ENCODE assay signal across 14 cellular contexts in the genomic region with DNA sequence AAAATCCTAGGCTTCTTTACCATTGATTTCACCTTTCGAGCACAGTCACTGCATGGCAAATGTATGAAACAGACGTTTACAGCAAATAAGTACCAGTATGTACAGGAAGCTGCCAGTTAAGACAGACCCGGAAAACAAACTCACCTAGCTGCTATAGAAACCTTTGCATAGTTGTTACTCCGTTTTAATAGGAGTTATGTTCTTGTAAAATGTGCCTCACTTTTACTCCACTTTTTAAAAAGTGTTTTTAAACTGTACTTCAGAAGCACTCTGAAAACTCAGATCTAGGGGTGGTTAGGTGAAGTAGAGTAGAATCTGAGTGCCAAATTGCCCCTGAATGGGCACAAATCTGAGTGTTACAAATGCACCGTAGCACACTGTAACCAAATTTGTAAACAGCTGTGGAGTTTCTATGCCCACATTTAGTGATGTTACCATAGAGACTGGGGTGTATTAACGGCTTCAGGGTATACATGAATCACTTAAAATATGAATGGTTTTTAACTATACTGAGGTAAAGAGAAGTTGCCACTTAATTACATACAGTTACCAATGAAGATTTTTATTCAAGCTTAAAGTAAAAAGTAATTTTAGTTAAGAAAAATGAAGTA. TPM values are rescaled to one million over a fixed set of nuclear protein-coding genes. Genes with fewer than 3 reads are reported as not detected.
DNase-seq lines count a peak whose midpoint lies in the region; ATAC-seq and TF ChIP-seq lines count a peak whose summit lies in the region.
"Had no signal": no experiment of that assay in that cellular context is flagged by ENCODE, and none has a peak within 500 bp of the region (broad histone marks: within the 10 kb centered on the region; RNA-seq: fewer than 3 reads in every experiment).

No MANE protein-coding gene starts in this region.

- peaks cover 39% of the 10 kb centered on the region for H3K4me1 Mint-ChIP-seq in activated T-helper 1 cell treated with anti-CD3 and anti-CD28 coated beads, Interleukin-12 subunit alpha, Interleukin-12 subunit beta, Interleukin-2, Interleukin-4 antibody, amounts not matched to agents 30 ng/mL and 10 ng/mL and 1 ng/mL, durations not matched to agents 14 hours and 24 hours and 36 hours (ENCODE audit: low read depth)
- H3K4me1 Mint-ChIP-seq in natural killer cell (peaks cover 16 to 26% of the 10 kb centered on the region in 2 donors), chondrocyte (ENCODE audit: low read depth) (peaks cover 34% of the 10 kb centered on the region)

- peaks cover 51% of the 10 kb centered on the region for H3K36me3 Mint-ChIP-seq in activated T-helper 1 cell treated with anti-CD3 and anti-CD28 coated beads, Interleukin-12 subunit alpha, Interleukin-12 subunit beta, Interleukin-2, Interleukin-4 antibody, amounts not matched to agents 30 ng/mL and 10 ng/mL and 1 ng/mL, durations not matched to agents 14 hours and 24 hours and 36 hours (ENCODE audit: low read depth)
- H3K36me3 Mint-ChIP-seq in natural killer cell (no peaks in the 10 kb centered on the region), chondrocyte (ENCODE audit: low read depth) (peaks cover 21% of the 10 kb centered on the region)

- intact Hi-C loops in activated T-helper 1 cell treated with anti-CD3 and anti-CD28 coated beads, Interleukin-12 subunit alpha, Interleukin-12 subunit beta, Interleukin-2, Interleukin-4 antibody, amounts not matched to agents 30 ng/mL and 10 ng/mL and 1 ng/mL, durations not matched to agents 14 hours and 24 hours and 36 hours (cut with micrococcal nuclease): loop anchor here (2.0 kb wide), 1 partner anchor 37 kb away; no protein-coding TSS in a partner anchor
- intact Hi-C loops in natural killer cell (cut with micrococcal nuclease): no loop called here
- intact Hi-C loops in posterior cingulate gyrus (cut with DNase I): no loop called here

- TF ChIP-seq CTCF in natural killer cell (IDR thresholded peaks at IDR 0.05) (no peak), chondrocyte (IDR thresholded peaks at IDR 0.05) (no peak)

- no peak overlapping the region for H3K27ac Mint-ChIP-seq in activated T-helper 1 cell treated with anti-CD3 and anti-CD28 coated beads, Interleukin-12 subunit alpha, Interleukin-12 subunit beta, Interleukin-2, Interleukin-4 antibody, amounts not matched to agents 30 ng/mL and 10 ng/mL and 1 ng/mL, durations not matched to agents 14 hours and 24 hours and 36 hours
- H3K27ac Mint-ChIP-seq in natural killer cell: peak overlapping the region; percentile 30 to 70
- H3K27ac Mint-ChIP-seq in chondrocyte (ENCODE audit: unreplicated experiment): no peak overlapping the region
- H3K27ac Mint-ChIP-seq: type B pancreatic cell had no signal

- H3K27me3 Mint-ChIP-seq in activated T-helper 1 cell treated with anti-CD3 and anti-CD28 coated beads, Interleukin-12 subunit alpha, Interleukin-12 subunit beta, Interleukin-2, Interleukin-4 antibody, amounts not matched to agents 30 ng/mL and 10 ng/mL and 1 ng/mL, durations not matched to agents 14 hours and 24 hours and 36 hours (ENCODE audit: insufficient read depth): no peaks in the 10 kb centered on the region
- H3K27me3 Mint-ChIP-seq in natural killer cell (ENCODE audit: low read depth in 2 of 2) (no peaks in the 10 kb centered on the region), chondrocyte (ENCODE audit: low read depth) (no peaks in the 10 kb centered on the region)
- H3K27me3 Mint-ChIP-seq: type B pancreatic cell had no signal

- peak overlapping the region; percentile 22 for H3K4me3 ChIP-seq in Jurkat, Clone E6-1 (ENCODE audit: low read length)

- H3K4me3 Mint-ChIP-seq in activated T-helper 1 cell treated with anti-CD3 and anti-CD28 coated beads, Interleukin-12 subunit alpha, Interleukin-12 subunit beta, Interleukin-2, Interleukin-4 antibody, amounts not matched to agents 30 ng/mL and 10 ng/mL and 1 ng/mL, durations not matched to agents 14 hours and 24 hours and 36 hours: peak overlapping the region; percentile 5
- H3K4me3 Mint-ChIP-seq in natural killer cell (no peak overlapping the region), chondrocyte (ENCODE audit: unreplicated experiment) (no peak overlapping the region)
- H3K4me3 Mint-ChIP-seq: type B pancreatic cell had no signal

- no peaks in the 10 kb centered on the region for H3K9me3 Mint-ChIP-seq in activated T-helper 1 cell treated with anti-CD3 and anti-CD28 coated beads, Interleukin-12 subunit alpha, Interleukin-12 subunit beta, Interleukin-2, Interleukin-4 antibody, amounts not matched to agents 30 ng/mL and 10 ng/mL and 1 ng/mL, durations not matched to agents 14 hours and 24 hours and 36 hours
- no peaks in the 10 kb centered on the region for H3K9me3 Mint-ChIP-seq in natural killer cell
- H3K9me3 Mint-ChIP-seq in chondrocyte (ENCODE audit: low read depth): no peaks in the 10 kb centered on the region
- H3K9me3 Mint-ChIP-seq: type B pancreatic cell had no signal

- ATAC-seq in natural killer cell: peak in 2 of 3 donors; percentile 48 to 49
- ATAC-seq: left ventricle myocardium superior had no signal

- DNase-seq in DMS53 (lab: John Stamatoyannopoulos, UW) (peak; percentile 12), DMS53 treated with DMSO at 0.1 percent for 48 hours (lab: John Stamatoyannopoulos, UW; ENCODE audit: unreplicated experiment) (no peak), natural killer cell (no peak), dedifferentiated amniotic fluid mesenchymal stem cell (ENCODE audit: extremely low spot score) (no peak), chondrocyte (ENCODE audit: low spot score) (no peak), posterior cingulate gyrus (no peak)
- DNase-seq in Jurkat, Clone E6-1 (ENCODE audit: low read depth, low spot score): peak; percentile 66
- DNase-seq in activated T-helper 1 cell treated with anti-CD3 and anti-CD28 coated beads, Interleukin-12 subunit alpha, Interleukin-12 subunit beta, Interleukin-2, Interleukin-4 antibody, amounts not matched to agents 30 ng/mL and 10 ng/mL and 1 ng/mL, durations not matched to agents 14 hours and 24 hours and 36 hours (ENCODE audit: low spot score): no peak
- DNase-seq: erythroblast; left ventricle myocardium superior; NCI-H1048; nucleus accumbens; stimulated activated CD4-positive, alpha-beta T cell treated with anti-CD3 and anti-CD28 coated beads, Interleukin-12 subunit alpha, Interleukin-12 subunit beta, amount 100 ng/mL, for 4 hours had no signal

RNA-seq across cellular contexts. Expression of gene CNIH4, which starts 30.7 kb away (rescaled TPM):
- polyA plus RNA-seq in Jurkat, Clone E6-1 (2012; ENCODE audit: insufficient read depth, insufficient read length): 74.0 TPM
- total RNA-seq in activated T-helper 1 cell treated with anti-CD3 and anti-CD28 coated beads, Interleukin-12 subunit alpha, Interleukin-12 subunit beta, Interleukin-2, Interleukin-4 antibody, amounts not matched to agents 30 ng/mL and 10 ng/mL and 1 ng/mL, durations not matched to agents 14 hours and 24 hours and 36 hours: 80.7 and 82.3 TPM in 2 replicates
- total RNA-seq in natural killer cell: 10 to 100 TPM; 20.4 to 32.4 (median 27.3) TPM
- total RNA-seq in chondrocyte: 45.4 to 55.8 TPM (median 52.7 TPM) in 3 replicates

RNA-seq across cellular contexts. Expression of gene WDR26, which starts 47.2 kb away (rescaled TPM):
- polyA plus RNA-seq in Jurkat, Clone E6-1 (2012; ENCODE audit: insufficient read depth, insufficient read length): 46.3 TPM
- total RNA-seq in activated T-helper 1 cell treated with anti-CD3 and anti-CD28 coated beads, Interleukin-12 subunit alpha, Interleukin-12 subunit beta, Interleukin-2, Interleukin-4 antibody, amounts not matched to agents 30 ng/mL and 10 ng/mL and 1 ng/mL, durations not matched to agents 14 hours and 24 hours and 36 hours: 91.6 and 95.8 TPM in 2 replicates
- total RNA-seq in natural killer cell (100 to 1,000 TPM; 244 to 310 (median 261) TPM), chondrocyte (79.5 to 84.0 TPM (median 81.5 TPM) in 3 replicates)

RNA-seq across cellular contexts. Expression of gene NVL, which starts 57.4 kb away (rescaled TPM):
- polyA plus RNA-seq in Jurkat, Clone E6-1 (2012; ENCODE audit: insufficient read depth, insufficient read length): 33.5 TPM
- 47.2 and 47.6 TPM in 2 replicates for total RNA-seq in activated T-helper 1 cell treated with anti-CD3 and anti-CD28 coated beads, Interleukin-12 subunit alpha, Interleukin-12 subunit beta, Interleukin-2, Interleukin-4 antibody, amounts not matched to agents 30 ng/mL and 10 ng/mL and 1 ng/mL, durations not matched to agents 14 hours and 24 hours and 36 hours
- total RNA-seq in natural killer cell (10 to 100 TPM; 28.1 to 39.5 (median 32.4) TPM), chondrocyte (17.5 to 31.9 TPM (median 18.7 TPM) in 3 replicates)

Comparison
In these comparisons a context has a peak if more than half of its experiments do, and no peak if none do; other contexts are left out.
1. DNase-seq: peak in DMS53 (single experiment) and Jurkat, Clone E6-1 (single experiment); none in DMS53 treated with DMSO at 0.1 percent for 48 hours (single experiment), activated T-helper 1 cell treated with anti-CD3 and anti-CD28 coated beads, Interleukin-12 subunit alpha, Interleukin-12 subunit beta, Interleukin-2, Interleukin-4 antibody, amounts not matched to agents 30 ng/mL and 10 ng/mL and 1 ng/mL, durations not matched to agents 14 hours and 24 hours and 36 hours (single experiment), natural killer cell (single experiment), dedifferentiated amniotic fluid mesenchymal stem cell (single experiment), chondrocyte (single experiment) and posterior cingulate gyrus (0 of 10).
2. H3K27ac Mint-ChIP-seq: peak in natural killer cell (2 of 2); none in activated T-helper 1 cell treated with anti-CD3 and anti-CD28 coated beads, Interleukin-12 subunit alpha, Interleukin-12 subunit beta, Interleukin-2, Interleukin-4 antibody, amounts not matched to agents 30 ng/mL and 10 ng/mL and 1 ng/mL, durations not matched to agents 14 hours and 24 hours and 36 hours (single experiment) and chondrocyte (single experiment).